Comparison of ENCODE assay signal across 10 cellular contexts in the genomic region with DNA sequence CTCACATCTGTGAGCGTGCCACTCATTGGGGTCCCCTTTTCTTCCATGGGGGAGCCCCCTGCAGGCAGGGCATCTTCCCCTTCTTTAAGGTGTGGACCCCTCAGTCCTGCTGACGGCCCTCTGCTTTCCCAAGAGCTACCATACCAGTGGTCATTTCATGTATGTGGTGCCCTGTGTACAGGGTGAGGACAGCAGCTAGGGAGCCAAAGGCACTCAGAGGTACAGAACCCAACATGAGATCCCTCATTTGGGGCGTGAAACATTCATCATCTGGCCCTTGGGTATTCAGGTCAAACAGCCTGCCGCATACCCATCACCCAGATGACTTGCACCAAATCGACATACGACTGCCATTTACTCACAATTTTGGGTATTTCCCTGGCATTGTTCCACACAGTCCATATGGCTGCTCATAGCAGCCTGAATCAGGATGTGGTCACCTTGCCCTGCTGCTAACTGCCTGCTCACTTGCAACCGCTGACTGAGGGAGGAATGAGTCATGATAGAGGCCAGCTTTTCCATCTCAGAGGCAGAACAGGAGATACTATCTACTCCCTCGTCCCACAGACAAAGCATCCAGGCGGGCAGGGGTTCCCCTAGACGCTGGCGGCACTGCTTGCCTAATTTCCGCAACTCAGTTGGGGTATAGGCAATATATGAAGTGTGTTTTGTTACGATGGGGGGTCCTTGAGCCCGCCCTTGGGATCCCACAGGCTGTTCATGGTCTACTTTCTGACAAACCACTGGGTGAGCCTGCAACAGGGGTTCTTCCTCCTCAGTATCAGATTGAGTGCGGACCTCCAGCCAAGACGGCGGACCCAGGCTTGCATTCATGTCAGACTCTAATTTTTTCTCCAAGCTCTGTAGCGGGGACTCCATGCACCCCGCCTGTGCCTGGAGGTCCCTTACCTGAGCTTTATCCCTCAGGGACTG.
DNase-seq lines count a peak whose midpoint lies in the region; ATAC-seq, FAIRE-seq and TF ChIP-seq lines count a peak whose summit lies in the region.
"Had no signal": no experiment of that assay in that cellular context is flagged by ENCODE, and none has a peak within 500 bp of the region (broad histone marks: within the 10 kb centered on the region; RNA-seq: fewer than 3 reads in every experiment).

No MANE protein-coding gene starts in this region.

- no peak for FAIRE-seq in bronchial epithelial cell (lab: Jason Lieb, UNC)
- FAIRE-seq: A204.1 had no signal

- ATAC-seq in CD8-positive, alpha-beta T cell, result no peak

- H3K4me3 ChIP-seq in NB4 (ENCODE audit: low read depth, low read length) (peak overlapping the region; percentile 42), bronchial epithelial cell (ENCODE audit: low read depth, low read length) (no peak overlapping the region)
- H3K4me3 ChIP-seq in CD8-positive, alpha-beta T cell (ENCODE audit: low read depth, low read length), result no peak overlapping the region
- H3K4me3 ChIP-seq: skin epidermis had no signal

- POLR2A ChIA-PET in CD8-positive, alpha-beta T cell (lab: Charles Lee), result no interaction called here

- TF ChIP-seq CTCF in HFFc6 (IDR thresholded peaks at IDR 0.05), result peak; percentile 22; the same call in 1 of the 2 replicates
- TF ChIP-seq CTCF in NB4 (IDR thresholded peaks at IDR 0.05; ENCODE audit: low read depth, low read length), result no peak
- TF ChIP-seq CTCF in bronchial epithelial cell (IDR thresholded peaks at IDR 0.05; ENCODE audit: insufficient read depth, low read length, severe bottlenecking), result no peak
- no peak for TF ChIP-seq CTCF in CD8-positive, alpha-beta T cell (IDR thresholded peaks at IDR 0.05)

- no peaks in the 10 kb centered on the region for H3K9me3 Mint-ChIP-seq in HFFc6
- H3K9me3 Mint-ChIP-seq in CD8-positive, alpha-beta T cell, result no peaks in the 10 kb centered on the region

- H3K4me1 ChIP-seq in CD8-positive, alpha-beta T cell (ENCODE audit: insufficient read depth, low read length), result no peaks in the 10 kb centered on the region

- peak; percentile 12 for TF ChIP-seq POLR2A in NB4 (IDR thresholded peaks at IDR 0.05; ENCODE audit: extremely low read depth, insufficient read length)

- H3K9me3 ChIP-seq in CD8-positive, alpha-beta T cell (ENCODE audit: low read length), result no peaks in the 10 kb centered on the region

- DNase-seq in NCI-H2171 treated with DMSO at 0.1 percent for 48 hours (lab: John Stamatoyannopoulos, UW) (peak; percentile 29), NCI-H2171 (lab: John Stamatoyannopoulos, UW) (no peak), HFFc6 (peak; percentile 94), NB4 (ENCODE audit: low read depth) (peak; percentile 99), bronchial epithelial cell (ENCODE audit: low read depth) (peak; percentile 59), NCI-H345 treated with DMSO at 0.1 percent for 48 hours (lab: John Stamatoyannopoulos, UW; ENCODE audit: unreplicated experiment) (no peak), cardiac septum (ENCODE audit: low spot score) (no peak)
- DNase-seq in CD8-positive, alpha-beta T cell, result no peak

- H3K4me3 Mint-ChIP-seq in HFFc6, result no peak overlapping the region; the same call in 1 of the 2 replicates
- H3K4me3 Mint-ChIP-seq in CD8-positive, alpha-beta T cell, result no peak overlapping the region

- H3K27ac ChIP-seq in CD8-positive, alpha-beta T cell (ENCODE audit: low read depth, low read length), result no peak overlapping the region

- CTCF ChIA-PET in CD8-positive, alpha-beta T cell (lab: Charles Lee), result no interaction called here

- H3K36me3 Mint-ChIP-seq in HFFc6 (ENCODE audit: low read depth), result no peaks in the 10 kb centered on the region
- no peaks in the 10 kb centered on the region for H3K36me3 Mint-ChIP-seq in CD8-positive, alpha-beta T cell

- H3K4me1 Mint-ChIP-seq in HFFc6 (ENCODE audit: low read depth), result peaks cover 23% of the 10 kb centered on the region
- no peaks in the 10 kb centered on the region for H3K4me1 Mint-ChIP-seq in CD8-positive, alpha-beta T cell (ENCODE audit: low read depth)

- no peaks in the 10 kb centered on the region for H3K27me3 ChIP-seq in bronchial epithelial cell (ENCODE audit: control insufficient read depth, insufficient read depth, low read length)
- no peaks in the 10 kb centered on the region for H3K27me3 ChIP-seq in CD8-positive, alpha-beta T cell (ENCODE audit: insufficient read depth, low read length)

- peaks cover 2% of the 10 kb centered on the region; the same call in 1 of the 2 replicates for H3K27me3 Mint-ChIP-seq in HFFc6 (ENCODE audit: insufficient read depth)
- no peaks in the 10 kb centered on the region for H3K27me3 Mint-ChIP-seq in CD8-positive, alpha-beta T cell (ENCODE audit: low read depth)

- peak overlapping the region; percentile 49 for H3K27ac Mint-ChIP-seq in HFFc6
- no peak overlapping the region for H3K27ac Mint-ChIP-seq in CD8-positive, alpha-beta T cell

- intact Hi-C loops in CD8-positive, alpha-beta T cell (cut with DNase I, micrococcal nuclease), result no loop called here
- intact Hi-C loops in cardiac septum (cut with DNase I), result no loop called here

- no peaks in the 10 kb centered on the region for H3K36me3 ChIP-seq in bronchial epithelial cell (ENCODE audit: control insufficient read depth, insufficient read depth, low read length)
- no peaks in the 10 kb centered on the region for H3K36me3 ChIP-seq in CD8-positive, alpha-beta T cell (ENCODE audit: insufficient read depth, low read length)

Comparison
In these comparisons a context has a peak if more than half of its experiments do, and no peak if none do; other contexts are left out.
1. DNase-seq: peak in NCI-H2171 treated with DMSO at 0.1 percent for 48 hours (single experiment), HFFc6 (single experiment), NB4 (single experiment) and bronchial epithelial cell (single experiment); none in NCI-H2171 (single experiment), NCI-H345 treated with DMSO at 0.1 percent for 48 hours (single experiment), CD8-positive, alpha-beta T cell (0 of 7) and cardiac septum (single experiment).